ENCODE assay signal across 11 cellular contexts in the genomic region with DNA sequence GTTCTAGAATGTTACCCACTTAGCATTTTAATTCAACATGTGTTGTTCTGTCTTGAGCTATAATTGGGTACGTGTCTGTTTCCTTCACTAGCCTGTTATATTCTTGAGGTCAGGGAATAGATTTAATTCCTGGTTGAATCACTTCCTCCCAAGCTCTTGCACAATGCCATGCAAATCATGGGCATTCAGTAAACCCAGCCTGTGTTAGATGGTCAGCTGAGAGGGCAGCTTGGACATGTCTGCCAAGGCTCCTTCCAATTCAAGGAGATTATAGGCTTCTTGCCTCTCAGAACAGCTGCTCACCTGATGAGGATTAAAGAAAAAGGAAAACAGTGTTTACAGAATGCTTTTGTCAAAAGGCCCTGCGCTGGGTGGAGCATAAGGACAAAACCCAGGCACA. TPM values are rescaled to one million over a fixed set of nuclear protein-coding genes. Genes with fewer than 3 reads are reported as not detected.
DNase-seq lines count a peak whose midpoint lies in the region; ATAC-seq, FAIRE-seq and TF ChIP-seq lines count a peak whose summit lies in the region.
"Had no signal": no experiment of that assay in that cellular context is flagged by ENCODE, and none has a peak within 500 bp of the region (broad histone marks: within the 10 kb centered on the region; RNA-seq: fewer than 3 reads in every experiment).

No MANE protein-coding gene starts in this region.

- no peaks in the 10 kb centered on the region for H3K4me1 Mint-ChIP-seq in activated T-helper 2 cell treated with anti-CD3 and anti-CD28 coated beads, Interferon-gamma antibody, Interleukin-2, Interleukin-4, amounts not matched to agents 10 μg/mL and 5 μg/mL and 100 μg/mL, durations not matched to agents 14 hours and 24 hours and 36 hours (ENCODE audit: low read depth)

- TF ChIP-seq CTCF in epithelial cell of proximal tubule (conservative IDR thresholded peaks at IDR 0.05; ENCODE audit: low read depth, low read length), result no peak
- no peak for TF ChIP-seq CTCF in osteoblast (IDR thresholded peaks at IDR 0.05; ENCODE audit: extremely low read depth, low read depth, low read length)

- H3K4me3 Mint-ChIP-seq in activated T-helper 2 cell treated with anti-CD3 and anti-CD28 coated beads, Interferon-gamma antibody, Interleukin-2, Interleukin-4, amounts not matched to agents 10 μg/mL and 5 μg/mL and 100 μg/mL, durations not matched to agents 14 hours and 24 hours and 36 hours (ENCODE audit: low read depth), result no peak overlapping the region

- no peak for FAIRE-seq in GM19239 (lab: Jason Lieb, UNC)
- FAIRE-seq: G401.6 had no signal

- no peaks in the 10 kb centered on the region for H3K36me3 ChIP-seq in osteoblast (ENCODE audit: insufficient read depth, low read length)

- ATAC-seq in HG03108 (IDR thresholded peaks at IDR 0.05; ENCODE audit: unreplicated experiment) (no peak), GM21786 (IDR thresholded peaks at IDR 0.05; ENCODE audit: unreplicated experiment) (no peak)

- peaks cover 21% of the 10 kb centered on the region for H3K4me1 ChIP-seq in osteoblast (ENCODE audit: insufficient read depth, low read length)
- H3K4me1 ChIP-seq: parathyroid adenoma had no signal

- peak overlapping the region; percentile 95 for H3K27ac ChIP-seq in osteoblast (ENCODE audit: low read depth, low read length)
- H3K27ac ChIP-seq: parathyroid adenoma had no signal

- no peaks in the 10 kb centered on the region for H3K9me3 Mint-ChIP-seq in activated T-helper 2 cell treated with anti-CD3 and anti-CD28 coated beads, Interferon-gamma antibody, Interleukin-2, Interleukin-4, amounts not matched to agents 10 μg/mL and 5 μg/mL and 100 μg/mL, durations not matched to agents 14 hours and 24 hours and 36 hours

- H4K20me1 ChIP-seq in osteoblast (ENCODE audit: insufficient read depth, low read length), result no peaks in the 10 kb centered on the region

- H3K4me3 ChIP-seq in epithelial cell of proximal tubule (ENCODE audit: low read depth, low read length) (no peak overlapping the region), osteoblast (ENCODE audit: insufficient read depth, low read length) (no peak overlapping the region)

- peak overlapping the region; percentile 44 for H3K4me2 ChIP-seq in osteoblast (ENCODE audit: insufficient read depth, low read length)

- no peak overlapping the region for H3K27ac Mint-ChIP-seq in activated T-helper 2 cell treated with anti-CD3 and anti-CD28 coated beads, Interferon-gamma antibody, Interleukin-2, Interleukin-4, amounts not matched to agents 10 μg/mL and 5 μg/mL and 100 μg/mL, durations not matched to agents 14 hours and 24 hours and 36 hours

- peaks cover 4% of the 10 kb centered on the region for H3K27me3 Mint-ChIP-seq in activated T-helper 2 cell treated with anti-CD3 and anti-CD28 coated beads, Interferon-gamma antibody, Interleukin-2, Interleukin-4, amounts not matched to agents 10 μg/mL and 5 μg/mL and 100 μg/mL, durations not matched to agents 14 hours and 24 hours and 36 hours (ENCODE audit: low read depth)

- no peaks in the 10 kb centered on the region for H3K36me3 Mint-ChIP-seq in activated T-helper 2 cell treated with anti-CD3 and anti-CD28 coated beads, Interferon-gamma antibody, Interleukin-2, Interleukin-4, amounts not matched to agents 10 μg/mL and 5 μg/mL and 100 μg/mL, durations not matched to agents 14 hours and 24 hours and 36 hours (ENCODE audit: low read depth)

- peaks cover 10% of the 10 kb centered on the region for H3K27me3 ChIP-seq in osteoblast (ENCODE audit: insufficient read depth, low read length)

- DNase-seq in CD1c-positive myeloid dendritic cell (ENCODE audit: extremely low spot score) (peak; percentile 56), NOMO-1 treated with DMSO at 0.1 percent for 48 hours (lab: John Stamatoyannopoulos, UW; ENCODE audit: unreplicated experiment) (peak; percentile 76), epithelial cell of proximal tubule (ENCODE audit: low read depth) (peak; percentile 79), osteoblast (ENCODE audit: insufficient read length, low spot score, missing footprints) (peak; percentile 96), GM19239 (ENCODE audit: insufficient read length, low spot score) (no peak)
- DNase-seq in activated T-helper 2 cell treated with anti-CD3 and anti-CD28 coated beads, Interferon-gamma antibody, Interleukin-2, Interleukin-4, amounts not matched to agents 10 μg/mL and 5 μg/mL and 100 μg/mL, durations not matched to agents 14 hours and 24 hours and 36 hours (ENCODE audit: low spot score), result no peak
- DNase-seq: NCI-H187 had no signal

- peak overlapping the region; percentile 6 for H2AFZ ChIP-seq in osteoblast (ENCODE audit: low read length)
- H2AFZ ChIP-seq: parathyroid adenoma had no signal

- no peaks in the 10 kb centered on the region for H3K9me3 ChIP-seq in osteoblast (ENCODE audit: low read depth, low read length)

- no peaks in the 10 kb centered on the region for H3K79me2 ChIP-seq in osteoblast (ENCODE audit: insufficient read depth, low read length)
- H3K79me2 ChIP-seq: parathyroid adenoma had no signal

- intact Hi-C loops in activated T-helper 2 cell treated with anti-CD3 and anti-CD28 coated beads, Interferon-gamma antibody, Interleukin-2, Interleukin-4, amounts not matched to agents 10 μg/mL and 5 μg/mL and 100 μg/mL, durations not matched to agents 14 hours and 24 hours and 36 hours (cut with micrococcal nuclease), result no loop called here

RNA-seq across cellular contexts. Expression of gene C1QTNF1, which starts 12.6 kb away (rescaled TPM):
- 2.1 and 2.2 TPM in 2 replicates for total RNA-seq in epithelial cell of proximal tubule
- 13.8 and 14.4 TPM in 2 replicates for total RNA-seq in osteoblast
- not detected in 2 replicates for total RNA-seq in activated T-helper 2 cell treated with anti-CD3 and anti-CD28 coated beads, Interferon-gamma antibody, Interleukin-2, Interleukin-4, amounts not matched to agents 10 μg/mL and 5 μg/mL and 100 μg/mL, durations not matched to agents 14 hours and 24 hours and 36 hours

RNA-seq across cellular contexts. Expression of gene CANT1, which starts 27.0 kb away (rescaled TPM):
- total RNA-seq in epithelial cell of proximal tubule (50.9 and 60.3 TPM in 2 replicates), osteoblast (49.2 and 51.3 TPM in 2 replicates)
- 55.8 and 71.8 TPM in 2 replicates for total RNA-seq in activated T-helper 2 cell treated with anti-CD3 and anti-CD28 coated beads, Interferon-gamma antibody, Interleukin-2, Interleukin-4, amounts not matched to agents 10 μg/mL and 5 μg/mL and 100 μg/mL, durations not matched to agents 14 hours and 24 hours and 36 hours

RNA-seq across cellular contexts. Expression of gene ENGASE, which starts 38.0 kb away (rescaled TPM):
- total RNA-seq in epithelial cell of proximal tubule (10.4 and 11.2 TPM in 2 replicates), osteoblast (11.8 and 14.5 TPM in 2 replicates)
- total RNA-seq in activated T-helper 2 cell treated with anti-CD3 and anti-CD28 coated beads, Interferon-gamma antibody, Interleukin-2, Interleukin-4, amounts not matched to agents 10 μg/mL and 5 μg/mL and 100 μg/mL, durations not matched to agents 14 hours and 24 hours and 36 hours, result 51.0 and 51.4 TPM in 2 replicates

RNA-seq across cellular contexts. Expression of gene LGALS3BP, which starts 56.9 kb away (rescaled TPM):
- total RNA-seq in epithelial cell of proximal tubule, result 258 and 338 TPM in 2 replicates
- total RNA-seq in osteoblast, result 388 and 457 TPM in 2 replicates
- 57.5 and 59.3 TPM in 2 replicates for total RNA-seq in activated T-helper 2 cell treated with anti-CD3 and anti-CD28 coated beads, Interferon-gamma antibody, Interleukin-2, Interleukin-4, amounts not matched to agents 10 μg/mL and 5 μg/mL and 100 μg/mL, durations not matched to agents 14 hours and 24 hours and 36 hours

Comparison
In these comparisons a context has a peak if more than half of its experiments do, and no peak if none do; other contexts are left out.
1. DNase-seq: peak in CD1c-positive myeloid dendritic cell (single experiment), NOMO-1 treated with DMSO at 0.1 percent for 48 hours (single experiment), epithelial cell of proximal tubule (single experiment) and osteoblast (single experiment); none in activated T-helper 2 cell treated with anti-CD3 and anti-CD28 coated beads, Interferon-gamma antibody, Interleukin-2, Interleukin-4, amounts not matched to agents 10 μg/mL and 5 μg/mL and 100 μg/mL, durations not matched to agents 14 hours and 24 hours and 36 hours (single experiment) and GM19239 (single experiment).